In the genomic region with DNA sequence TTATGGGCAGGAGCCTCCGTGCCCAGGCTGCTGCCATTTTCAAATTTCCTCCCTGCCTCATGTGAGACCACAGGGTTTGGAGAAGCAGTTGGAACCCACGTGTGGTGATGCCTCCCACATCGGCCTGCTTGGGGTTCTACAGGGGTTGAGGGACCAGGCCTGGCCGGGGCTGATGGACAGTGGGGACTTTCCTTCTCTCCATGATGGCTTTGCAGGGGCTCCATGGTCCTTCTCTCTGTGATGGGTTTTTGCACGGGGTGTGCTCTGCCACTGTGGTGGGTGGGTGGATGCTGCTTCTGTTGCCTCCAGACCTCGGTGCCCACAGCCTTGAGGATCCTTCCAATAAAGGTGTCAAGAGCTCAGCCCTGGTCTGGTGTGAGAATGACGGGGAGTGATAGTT, we compare ENCODE assay signal across 2 cellular contexts.
TF ChIP-seq lines count a peak whose summit lies in the region.

No MANE protein-coding gene starts in this region.

TF ChIP-seq in HepG2, 621 proteins besides CTCF, POLR2A, EP300 and RAD21:
- 0 out of 2 replicates have a peak, but pooled peaks have one; percentile 37 for TF ChIP-seq NR0B2 (CRISPR knock-in tag; IDR thresholded peaks at IDR 0.05)
- no peak for TF ChIP-seq ZNF572 (CRISPR knock-in tag; IDR thresholded peaks at IDR 0.05)

TF ChIP-seq in GM12878, 131 proteins besides CTCF, POLR2A, EP300 and RAD21:
- TF ChIP-seq, protein P1, sequence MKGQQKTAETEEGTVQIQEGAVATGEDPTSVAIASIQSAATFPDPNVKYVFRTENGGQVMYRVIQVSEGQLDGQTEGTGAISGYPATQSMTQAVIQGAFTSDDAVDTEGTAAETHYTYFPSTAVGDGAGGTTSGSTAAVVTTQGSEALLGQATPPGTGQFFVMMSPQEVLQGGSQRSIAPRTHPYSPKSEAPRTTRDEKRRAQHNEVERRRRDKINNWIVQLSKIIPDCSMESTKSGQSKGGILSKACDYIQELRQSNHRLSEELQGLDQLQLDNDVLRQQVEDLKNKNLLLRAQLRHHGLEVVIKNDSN (IDR thresholded peaks at IDR 0.05; ENCODE audit: borderline replicate concordance, extremely low read length, insufficient read depth, low read depth, low read length): no peak
- TF ChIP-seq HCFC1 (IDR thresholded peaks at IDR 0.05; ENCODE audit: low read length) (no peak), SUPT20H (IDR thresholded peaks at IDR 0.05; ENCODE audit: borderline replicate concordance, control insufficient read depth, low read depth, low read length) (no peak), IRF4 (IDR thresholded peaks at IDR 0.05; ENCODE audit: low read depth, low read length) (no peak), BACH1 (IDR thresholded peaks at IDR 0.05; ENCODE audit: borderline replicate concordance) (no peak), PRDM15 (CRISPR knock-in tag; IDR thresholded peaks at IDR 0.05) (no peak), IRF3 (IDR thresholded peaks at IDR 0.05) (no peak), NR2C2 (IDR thresholded peaks at IDR 0.05; ENCODE audit: borderline replicate concordance, control insufficient read depth, insufficient read length, low read depth) (no peak), SMARCA5 (IDR thresholded peaks at IDR 0.05) (no peak), FOXM1 (IDR thresholded peaks at IDR 0.05; ENCODE audit: low read depth, low read length) (no peak), BCL3 (IDR thresholded peaks at IDR 0.05; ENCODE audit: borderline replicate concordance, insufficient read depth, low read depth, low read length, poor library complexity, severe bottlenecking) (no peak), MYC (IDR thresholded peaks at IDR 0.05; ENCODE audit: insufficient read depth, insufficient read length, insufficient replicate concordance, low read length, severe bottlenecking) (no peak), IKZF1 (conservative IDR thresholded peaks at IDR 0.05) (no peak), EZH2 (IDR thresholded peaks at IDR 0.05; ENCODE audit: borderline replicate concordance, control insufficient read depth, low read depth, low read length) (no peak), SPI1 (IDR thresholded peaks at IDR 0.05; ENCODE audit: borderline replicate concordance, insufficient read depth, low read depth, low read length) (no peak)
- TF ChIP-seq, protein P2, sequence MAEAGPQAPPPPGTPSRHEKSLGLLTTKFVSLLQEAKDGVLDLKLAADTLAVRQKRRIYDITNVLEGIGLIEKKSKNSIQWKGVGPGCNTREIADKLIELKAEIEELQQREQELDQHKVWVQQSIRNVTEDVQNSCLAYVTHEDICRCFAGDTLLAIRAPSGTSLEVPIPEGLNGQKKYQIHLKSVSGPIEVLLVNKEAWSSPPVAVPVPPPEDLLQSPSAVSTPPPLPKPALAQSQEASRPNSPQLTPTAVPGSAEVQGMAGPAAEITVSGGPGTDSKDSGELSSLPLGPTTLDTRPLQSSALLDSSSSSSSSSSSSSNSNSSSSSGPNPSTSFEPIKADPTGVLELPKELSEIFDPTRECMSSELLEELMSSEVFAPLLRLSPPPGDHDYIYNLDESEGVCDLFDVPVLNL (IDR thresholded peaks at IDR 0.05; ENCODE audit: low read depth, low read length): no peak
- TF ChIP-seq, protein P3, sequence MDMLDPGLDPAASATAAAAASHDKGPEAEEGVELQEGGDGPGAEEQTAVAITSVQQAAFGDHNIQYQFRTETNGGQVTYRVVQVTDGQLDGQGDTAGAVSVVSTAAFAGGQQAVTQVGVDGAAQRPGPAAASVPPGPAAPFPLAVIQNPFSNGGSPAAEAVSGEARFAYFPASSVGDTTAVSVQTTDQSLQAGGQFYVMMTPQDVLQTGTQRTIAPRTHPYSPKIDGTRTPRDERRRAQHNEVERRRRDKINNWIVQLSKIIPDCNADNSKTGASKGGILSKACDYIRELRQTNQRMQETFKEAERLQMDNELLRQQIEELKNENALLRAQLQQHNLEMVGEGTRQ (IDR thresholded peaks at IDR 0.05; ENCODE audit: borderline replicate concordance, low read depth, low read length): no peak
TF ChIP-seq in GM12878: peak in this region for 0.
